Comparison of ENCODE assay signal across 1 cellular context in genomic region chr22:41832553-41833368, GRCh38.
TF ChIP-seq lines count a peak whose summit lies in the region.

Gene SREBF2, plus strand, starts transcription at chr22:41833105. Its CDS starts 166 bp downstream, at chr22:41833271.

TF ChIP-seq in HEK293, 187 proteins besides CTCF, POLR2A, EP300 and RAD21 (continued from another document and continues in another):
- TF ChIP-seq PBX3 (CRISPR knock-in tag; IDR thresholded peaks at IDR 0.05) (peak; percentile 27; the same call in 1 of the 2 replicates), RBAK (tag by site-specific recombination; IDR thresholded peaks at IDR 0.05) (no peak), ZNF132 (tag by site-specific recombination; IDR thresholded peaks at IDR 0.05; ENCODE audit: borderline replicate concordance) (no peak), SCRT1 (tag by site-specific recombination; IDR thresholded peaks at IDR 0.05; ENCODE audit: borderline replicate concordance) (no peak), IKZF3 (tag by site-specific recombination; IDR thresholded peaks at IDR 0.05) (peak; percentile 92), ZNF350 (tag by site-specific recombination; IDR thresholded peaks at IDR 0.05) (no peak), ZNF398 (tag by site-specific recombination; IDR thresholded peaks at IDR 0.05) (peak; percentile 35), ZSCAN23 (tag by site-specific recombination; IDR thresholded peaks at IDR 0.05) (no peak), ZNF544 (tag by site-specific recombination; IDR thresholded peaks at IDR 0.05) (no peak), ZNF791 (tag by site-specific recombination; IDR thresholded peaks at IDR 0.05) (no peak), ZNF112 (tag by site-specific recombination; IDR thresholded peaks at IDR 0.05) (no peak), KLF1 (tag by site-specific recombination; IDR thresholded peaks at IDR 0.05) (peak; percentile 90), ZNF596 (tag by site-specific recombination; IDR thresholded peaks at IDR 0.05) (no peak), MEIS1 (CRISPR knock-in tag; IDR thresholded peaks at IDR 0.05; ENCODE audit: borderline replicate concordance) (no peak), ZNF2 (tag by site-specific recombination; IDR thresholded peaks at IDR 0.05) (peak; percentile 54), ZNF311 (tag by site-specific recombination; IDR thresholded peaks at IDR 0.05; ENCODE audit: borderline replicate concordance) (no peak), KLF9 (tag by site-specific recombination; IDR thresholded peaks at IDR 0.05; ENCODE audit: low read depth) (peak; percentile 85), ZNF626 (tag by site-specific recombination; IDR thresholded peaks at IDR 0.05) (no peak), ZBTB11 (tag by site-specific recombination; conservative IDR thresholded peaks at IDR 0.05; ENCODE audit: low read depth) (no peak; the same call in none of the 2 replicates), PRDM1 (tag by site-specific recombination; IDR thresholded peaks at IDR 0.05) (no peak), BCL11A (tag by site-specific recombination; IDR thresholded peaks at IDR 0.05; ENCODE audit: low read depth) (peak; percentile 98), KLF10 (tag by site-specific recombination; IDR thresholded peaks at IDR 0.05) (peak; percentile 96), ZNF777 (tag by site-specific recombination; IDR thresholded peaks at IDR 0.05; ENCODE audit: borderline replicate concordance) (peak; percentile 90), ZNF521 (tag by site-specific recombination; IDR thresholded peaks at IDR 0.05) (no peak), ZSCAN5A (tag by site-specific recombination; IDR thresholded peaks at IDR 0.05) (peak; percentile 89; the same call in 1 of the 2 replicates), ZNF629 (tag by site-specific recombination; IDR thresholded peaks at IDR 0.05) (peak; percentile 97), TCF7L2 (IDR thresholded peaks at IDR 0.05; ENCODE audit: borderline replicate concordance, low read depth, low read length) (no peak), ZSCAN30 (tag by site-specific recombination; IDR thresholded peaks at IDR 0.05) (peak; percentile 99), ZSCAN16 (tag by site-specific recombination; IDR thresholded peaks at IDR 0.05) (no peak), OSR2 (tag by site-specific recombination; IDR thresholded peaks at IDR 0.05) (no peak; the same call in 1 of the 2 replicates), ZNF404 (tag by site-specific recombination; IDR thresholded peaks at IDR 0.05) (no peak), ZFP69B (tag by site-specific recombination; IDR thresholded peaks at IDR 0.05) (peak; percentile 85), ZNF391 (tag by site-specific recombination; IDR thresholded peaks at IDR 0.05; ENCODE audit: borderline replicate concordance, low read depth) (peak; percentile 54; the same call in 1 of the 2 replicates), ZBTB17 (tag by site-specific recombination; IDR thresholded peaks at IDR 0.05) (peak; percentile 98), ZNF24 (tag by site-specific recombination; IDR thresholded peaks at IDR 0.05) (peak; percentile 70), SALL2 (tag by site-specific recombination; IDR thresholded peaks at IDR 0.05; ENCODE audit: borderline replicate concordance) (no peak), ZNF449 (tag by site-specific recombination; IDR thresholded peaks at IDR 0.05) (no peak), ZNF335 (tag by site-specific recombination; conservative IDR thresholded peaks at IDR 0.05) (peak; percentile 87), ZNF37A (tag by site-specific recombination; IDR thresholded peaks at IDR 0.05) (no peak), ZNF248 (tag by site-specific recombination; IDR thresholded peaks at IDR 0.05) (no peak), PRDM10 (tag by site-specific recombination; IDR thresholded peaks at IDR 0.05) (peak; percentile 87)
- TF ChIP-seq, protein P1, sequence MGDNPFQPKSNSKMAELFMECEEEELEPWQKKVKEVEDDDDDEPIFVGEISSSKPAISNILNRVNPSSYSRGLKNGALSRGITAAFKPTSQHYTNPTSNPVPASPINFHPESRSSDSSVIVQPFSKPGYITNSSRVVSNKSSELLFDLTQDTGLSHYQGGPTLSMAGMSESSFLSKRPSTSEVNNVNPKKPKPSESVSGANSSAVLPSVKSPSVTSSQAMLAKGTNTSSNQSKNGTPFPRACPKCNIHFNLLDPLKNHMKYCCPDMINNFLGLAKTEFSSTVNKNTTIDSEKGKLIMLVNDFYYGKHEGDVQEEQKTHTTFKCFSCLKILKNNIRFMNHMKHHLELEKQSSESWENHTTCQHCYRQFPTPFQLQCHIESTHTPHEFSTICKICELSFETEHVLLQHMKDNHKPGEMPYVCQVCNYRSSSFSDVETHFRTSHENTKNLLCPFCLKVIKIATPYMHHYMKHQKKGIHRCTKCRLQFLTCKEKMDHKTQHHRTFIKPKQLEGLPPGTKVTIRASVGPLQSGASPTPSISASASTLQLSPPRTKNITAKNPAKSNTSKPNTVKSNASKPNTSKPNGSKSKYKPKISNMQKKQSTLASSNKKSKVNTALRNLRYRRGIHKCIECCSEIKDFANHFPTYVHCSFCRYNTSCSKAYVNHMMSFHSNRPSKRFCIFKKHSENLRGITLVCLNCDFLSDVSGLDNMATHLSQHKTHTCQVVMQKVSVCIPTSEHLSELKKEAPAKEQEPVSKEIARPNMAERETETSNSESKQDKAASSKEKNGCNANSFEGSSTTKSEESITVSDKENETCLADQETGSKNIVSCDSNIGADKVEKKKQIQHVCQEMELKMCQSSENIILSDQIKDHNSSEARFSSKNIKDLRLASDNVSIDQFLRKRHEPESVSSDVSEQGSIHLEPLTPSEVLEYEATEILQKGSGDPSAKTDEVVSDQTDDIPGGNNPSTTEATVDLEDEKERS (tag by site-specific recombination; IDR thresholded peaks at IDR 0.05): no peak
- TF ChIP-seq, protein P2, sequence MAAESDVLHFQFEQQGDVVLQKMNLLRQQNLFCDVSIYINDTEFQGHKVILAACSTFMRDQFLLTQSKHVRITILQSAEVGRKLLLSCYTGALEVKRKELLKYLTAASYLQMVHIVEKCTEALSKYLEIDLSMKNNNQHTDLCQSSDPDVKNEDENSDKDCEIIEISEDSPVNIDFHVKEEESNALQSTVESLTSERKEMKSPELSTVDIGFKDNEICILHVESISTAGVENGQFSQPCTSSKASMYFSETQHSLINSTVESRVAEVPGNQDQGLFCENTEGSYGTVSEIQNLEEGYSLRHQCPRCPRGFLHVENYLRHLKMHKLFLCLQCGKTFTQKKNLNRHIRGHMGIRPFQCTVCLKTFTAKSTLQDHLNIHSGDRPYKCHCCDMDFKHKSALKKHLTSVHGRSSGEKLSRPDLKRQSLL (tag by site-specific recombination; IDR thresholded peaks at IDR 0.05): 0 out of 2 replicates have a peak, but pooled peaks have one; percentile 23
- TF ChIP-seq, protein P3, sequence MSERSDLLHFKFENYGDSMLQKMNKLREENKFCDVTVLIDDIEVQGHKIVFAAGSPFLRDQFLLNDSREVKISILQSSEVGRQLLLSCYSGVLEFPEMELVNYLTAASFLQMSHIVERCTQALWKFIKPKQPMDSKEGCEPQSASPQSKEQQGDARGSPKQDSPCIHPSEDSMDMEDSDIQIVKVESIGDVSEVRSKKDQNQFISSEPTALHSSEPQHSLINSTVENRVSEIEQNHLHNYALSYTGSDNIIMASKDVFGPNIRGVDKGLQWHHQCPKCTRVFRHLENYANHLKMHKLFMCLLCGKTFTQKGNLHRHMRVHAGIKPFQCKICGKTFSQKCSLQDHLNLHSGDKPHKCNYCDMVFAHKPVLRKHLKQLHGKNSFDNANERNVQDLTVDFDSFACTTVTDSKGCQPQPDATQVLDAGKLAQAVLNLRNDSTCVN (tag by site-specific recombination; optimal IDR thresholded peaks at IDR 0.05): no peak
